12 cellular contexts compared by ENCODE assay signal in genomic region chr4:70678383-70678999, GRCh38. TPM values are rescaled to one million over a fixed set of nuclear protein-coding genes. Genes with fewer than 3 reads are reported as not detected.
DNase-seq lines count a peak whose midpoint lies in the region; ATAC-seq and TF ChIP-seq lines count a peak whose summit lies in the region.
"Had no signal": no experiment of that assay in that cellular context is flagged by ENCODE, and none has a peak within 500 bp of the region (broad histone marks: within the 10 kb centered on the region; RNA-seq: fewer than 3 reads in every experiment).

No MANE protein-coding gene starts in this region.

- H3K9me3 ChIP-seq in DND-41 (ENCODE audit: insufficient read depth, low read length, severe bottlenecking) = no peaks in the 10 kb centered on the region
- no peaks in the 10 kb centered on the region for H3K9me3 ChIP-seq in right lobe of liver

- DNase-seq in DND-41 (peak; percentile 74), right lobe of liver (no peak), NCI-H510A treated with DMSO at 0.1 percent for 48 hours (lab: John Stamatoyannopoulos, UW) (no peak), chondrocyte (ENCODE audit: low spot score) (no peak), DMS 273 (lab: John Stamatoyannopoulos, UW; ENCODE audit: unreplicated experiment) (no peak)
- DNase-seq: aorta, NCI-H446 treated with DMSO at 0.1 percent for 48 hours had no signal

- no peaks in the 10 kb centered on the region for H4K20me1 ChIP-seq in DND-41 (ENCODE audit: insufficient read depth, low read length)
- H4K20me1 ChIP-seq in KMS-11 (ENCODE audit: insufficient read depth) = no peaks in the 10 kb centered on the region

- no peaks in the 10 kb centered on the region for H3K36me3 Mint-ChIP-seq in chondrocyte (ENCODE audit: low read depth)
- H3K36me3 Mint-ChIP-seq: CD14-positive monocyte had no signal

- peak overlapping the region; percentile 65 for H3K9ac ChIP-seq in DND-41 (ENCODE audit: low read depth, low read length)
- H3K9ac ChIP-seq in KMS-11 = peak overlapping the region; percentile 47

- H2AFZ ChIP-seq in DND-41 (ENCODE audit: low read depth, low read length) = no peak overlapping the region
- no peak overlapping the region for H2AFZ ChIP-seq in KMS-11 (ENCODE audit: low read depth)

- no peaks in the 10 kb centered on the region for H3K4me1 Mint-ChIP-seq in chondrocyte (ENCODE audit: low read depth)
- H3K4me1 Mint-ChIP-seq: CD14-positive monocyte had no signal

- WGBS in right lobe of liver (ENCODE audit: insufficient coverage, low coverage, low lambda C conversion rate, missing lambda C conversion rate) = 69% methylated on average over 1 of the region's 1 CpG

- H3K27ac ChIP-seq in DND-41 (ENCODE audit: low read length) (peak overlapping the region; percentile 97), KMS-11 (peak overlapping the region; percentile 89), right lobe of liver (no peak overlapping the region)

- TF ChIP-seq POLR2A in right lobe of liver (IDR thresholded peaks at IDR 0.05) = no peak

- H3K4me1 ChIP-seq in DND-41 (ENCODE audit: insufficient read depth, low read length) = peaks cover 90% of the 10 kb centered on the region
- H3K4me1 ChIP-seq in KMS-11 (ENCODE audit: low read depth, poor library complexity, severe bottlenecking) = peaks cover 100% of the 10 kb centered on the region
- no peaks in the 10 kb centered on the region for H3K4me1 ChIP-seq in right lobe of liver

- H3K27ac Mint-ChIP-seq in chondrocyte (ENCODE audit: unreplicated experiment) = no peak overlapping the region
- H3K27ac Mint-ChIP-seq: CD14-positive monocyte had no signal

- H3K4me2 ChIP-seq in DND-41 (ENCODE audit: insufficient read depth, low read length) (peak overlapping the region; percentile 62), KMS-11 (peak overlapping the region; percentile 90)

- ATAC-seq in DND-41 (ENCODE audit: insufficient read depth, low read depth) = peak; percentile 67
- peak; percentile 83 for ATAC-seq in GM19035 (IDR thresholded peaks at IDR 0.05; ENCODE audit: unreplicated experiment)
- peak; percentile 89 for ATAC-seq in HG02840 (IDR thresholded peaks at IDR 0.05; ENCODE audit: low FRiP score, unreplicated experiment)
- ATAC-seq in right lobe of liver = no peak

- H3K79me2 ChIP-seq in DND-41 (ENCODE audit: insufficient read depth, low read length) (peaks cover 15% of the 10 kb centered on the region), KMS-11 (ENCODE audit: insufficient read depth, low read depth) (no peaks in the 10 kb centered on the region; the same call in 1 of the 2 replicates)

- intact Hi-C loops in right lobe of liver (cut with DNase I) = no loop called here

- H3K36me3 ChIP-seq in DND-41 (ENCODE audit: insufficient read depth, low read length) = peaks cover 5% of the 10 kb centered on the region; the same call in 1 of the 2 replicates
- H3K36me3 ChIP-seq in KMS-11 (ENCODE audit: insufficient read depth) = no peaks in the 10 kb centered on the region
- H3K36me3 ChIP-seq in right lobe of liver = no peaks in the 10 kb centered on the region

- H3K9me3 Mint-ChIP-seq in chondrocyte (ENCODE audit: low read depth) = no peaks in the 10 kb centered on the region

- peaks cover 22% of the 10 kb centered on the region for H3K27me3 Mint-ChIP-seq in chondrocyte (ENCODE audit: low read depth)

- H3K27me3 ChIP-seq in DND-41 (ENCODE audit: insufficient read depth, low read length, poor library complexity) (no peaks in the 10 kb centered on the region), KMS-11 (ENCODE audit: insufficient read depth, low read depth) (no peaks in the 10 kb centered on the region), right lobe of liver (no peaks in the 10 kb centered on the region)

- H3K4me3 ChIP-seq in DND-41 (ENCODE audit: low read depth in 1 of 2, low read length in 2 of 2) (peak overlapping the region in 1 of 2 experiments; percentile 48; a peak in 2 of 4 replicates), KMS-11 (IDR thresholded peaks at IDR 0.05; ENCODE audit: insufficient read depth, low read depth, low read length) (peak overlapping the region; percentile 70), right lobe of liver (no peak overlapping the region)

- no peak overlapping the region for H3K4me3 Mint-ChIP-seq in chondrocyte (ENCODE audit: unreplicated experiment)
- H3K4me3 Mint-ChIP-seq: CD14-positive monocyte had no signal

- TF ChIP-seq CTCF in DND-41 (IDR thresholded peaks at IDR 0.05; ENCODE audit: borderline replicate concordance, extremely low read depth, low read length, poor library complexity, severe bottlenecking) = no peak
- no peak for TF ChIP-seq CTCF in KMS-11 (conservative IDR thresholded peaks at IDR 0.05; ENCODE audit: low read depth, low read length)
- TF ChIP-seq CTCF in right lobe of liver (IDR thresholded peaks at IDR 0.05) = no peak
- TF ChIP-seq CTCF in chondrocyte (IDR thresholded peaks at IDR 0.05) = no peak

RNA-seq across cellular contexts. Expression of gene UTP3, which starts 9.8 kb away (rescaled TPM):
- total RNA-seq in right lobe of liver (10 to 100 TPM; 10.2 to 22.3 (median 14.0) TPM), chondrocyte (23.8 to 31.2 TPM (median 25.7 TPM) in 3 replicates)

RNA-seq across cellular contexts. Expression of gene JCHAIN, which starts 12.2 kb away (rescaled TPM):
- 10 to 100 TPM in 3 of 6 experiments, 1 to 10 TPM in 3; 3.9 to 39.7 (median 9.3) TPM for total RNA-seq in right lobe of liver
- not detected in 3 replicates for total RNA-seq in chondrocyte
- total RNA-seq: lung microvascular endothelial cell had no signal

RNA-seq across cellular contexts. Expression of gene RUFY3, which starts 43.3 kb away (rescaled TPM):
- 10 to 100 TPM; 24.1 to 58.3 (median 30.3) TPM for total RNA-seq in right lobe of liver
- 36.3 to 65.4 TPM (median 39.3 TPM) in 3 replicates for total RNA-seq in chondrocyte

RNA-seq across cellular contexts. Expression of gene ENAM, which starts 49.9 kb away (rescaled TPM):
- total RNA-seq in right lobe of liver = under 1 TPM; 0.07 to 0.86 (median 0.62) TPM
- total RNA-seq in chondrocyte = not detected in 3 replicates
- total RNA-seq: lung microvascular endothelial cell had no signal

Comparison
In these comparisons a context has a peak if more than half of its experiments do, and no peak if none do; other contexts are left out.
1. ATAC-seq: peak in DND-41 (single experiment), GM19035 (single experiment) and HG02840 (single experiment); none in right lobe of liver (0 of 4).
2. H3K27ac ChIP-seq: peak in DND-41 (single experiment) and KMS-11 (single experiment); none in right lobe of liver (0 of 3).